In genomic region chr16:53892155-53892554, GRCh38 we compare ENCODE assay signal across 8 cellular contexts.
DNase-seq lines count a peak whose midpoint lies in the region; ATAC-seq and TF ChIP-seq lines count a peak whose summit lies in the region.

No MANE protein-coding gene starts in this region.

- H3K27me3 ChIP-seq in SJCRH30 = no peaks in the 10 kb centered on the region

- no peak overlapping the region; the same call in 1 of the 2 replicates for H3K27ac ChIP-seq in SJCRH30

- DNase-seq in NCI-H1417 (lab: John Stamatoyannopoulos, UW) (peak; percentile 34 to 84 (median 55)), NCI-H1417 treated with DMSO at 0.1 percent for 48 hours (lab: John Stamatoyannopoulos, UW) (no peak), SJCRH30 (peak; percentile 50 to 85), astrocyte of the spinal cord (ENCODE audit: low read depth, low spot score) (peak; percentile 76), iPS-NIHi11 (ENCODE audit: low spot score) (peak; percentile 56)
- DNase-seq in stimulated activated CD4-positive, alpha-beta T cell treated with anti-CD3 and anti-CD28 coated beads, Interleukin-15, amount 100 ng/mL, for 24 hours = peak; percentile 53

- peaks cover 23% of the 10 kb centered on the region for H3K4me1 ChIP-seq in SJCRH30

- ATAC-seq in HG03175 (IDR thresholded peaks at IDR 0.05; ENCODE audit: unreplicated experiment) = no peak

- in situ Hi-C loops in astrocyte of the spinal cord (cut with HindIII; ENCODE audit: low sequenced_read_pairs) = no loop called here

- H3K9me3 ChIP-seq in SJCRH30 (replicated peaks) = no peaks in the 10 kb centered on the region

- TF ChIP-seq CTCF in LNCAP (IDR thresholded peaks at IDR 0.05) (peak; percentile 75), astrocyte of the spinal cord (IDR thresholded peaks at IDR 0.05; ENCODE audit: low read depth, low read length) (peak; percentile 71)

- H3K36me3 ChIP-seq in SJCRH30 = peaks cover 4% of the 10 kb centered on the region; the same call in 1 of the 2 replicates

- H3K4me3 ChIP-seq in SJCRH30 (no peak overlapping the region), astrocyte of the spinal cord (ENCODE audit: low read depth, low read length) (no peak overlapping the region)
